Comparison of ENCODE assay signal across 9 cellular contexts in genomic region chr16:25403852-25404251, GRCh38.
"Had no signal": no experiment of that assay in that cellular context is flagged by ENCODE, and none has a peak within 500 bp of the region (broad histone marks: within the 10 kb centered on the region; RNA-seq: fewer than 3 reads in every experiment).

No MANE protein-coding gene starts in this region.

- H3K36me3 ChIP-seq: HAP-1 had no signal

- H3K4me3 ChIP-seq: GM23248, GM23338, HAP-1 had no signal

- H2AFZ ChIP-seq: GM23248, GM23338 had no signal

- H3K9me3 ChIP-seq: HAP-1 had no signal

- H3K27ac ChIP-seq: GM23248 had no signal

- H3K4me2 ChIP-seq: GM23338 had no signal

- ATAC-seq: GM23338, HCT116 had no signal

- DNase-seq: GM23248, GOT3, H7, H9, HCEC 1CT, HFFc6 had no signal

- H3K9ac ChIP-seq: GM23248 had no signal
